In the genomic region with DNA sequence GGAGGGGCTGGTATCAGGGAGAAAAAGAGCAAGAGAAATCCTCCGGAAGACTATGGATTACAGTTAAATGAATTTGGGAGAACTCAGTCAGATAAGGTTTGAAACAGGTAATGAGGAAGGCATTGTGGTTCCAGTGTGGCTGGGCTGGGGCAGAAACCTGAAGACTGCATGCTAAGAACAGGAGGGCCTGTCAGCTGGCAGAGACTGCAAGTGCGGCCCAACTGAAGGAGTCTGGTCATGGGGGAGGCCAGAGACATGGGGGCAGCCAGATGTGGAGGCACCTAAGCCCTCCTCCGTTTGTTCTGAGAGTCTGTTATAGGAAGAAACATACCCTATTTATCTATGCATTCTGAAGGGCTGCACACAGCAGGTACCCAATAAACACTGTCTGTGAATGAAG, we compare ENCODE assay signal across 18 cellular contexts. TPM values are rescaled to one million over a fixed set of nuclear protein-coding genes. Genes with fewer than 3 reads are reported as not detected.
DNase-seq lines count a peak whose midpoint lies in the region; ATAC-seq, FAIRE-seq and TF ChIP-seq lines count a peak whose summit lies in the region.
"Had no signal": no experiment of that assay in that cellular context is flagged by ENCODE, and none has a peak within 500 bp of the region (broad histone marks: within the 10 kb centered on the region; RNA-seq: fewer than 3 reads in every experiment).

No MANE protein-coding gene starts in this region.

- POLR2A ChIA-PET in HepG2 (lab: Yijun Ruan, JAX): no interaction called here

- CTCF ChIA-PET in HepG2 (lab: Yijun Ruan, JAX; ENCODE audit: low intra/inter-chr PET ratio, low total read pairs): no interaction called here

- H3K36me3 Mint-ChIP-seq in endodermal cell (ENCODE audit: low read depth): peaks cover 60% of the 10 kb centered on the region
- H3K36me3 Mint-ChIP-seq in stimulated activated effector memory CD8-positive, alpha-beta T cell treated with anti-CD3 and anti-CD28 coated beads, Interleukin-12 subunit alpha, Interleukin-12 subunit beta, amount 100 ng/mL, for 72 hours: peaks cover 77% of the 10 kb centered on the region

- H3K9me3 ChIP-seq in HepG2 (ENCODE audit: low read length) (no peaks in the 10 kb centered on the region), right lobe of liver (no peaks in the 10 kb centered on the region), endodermal cell (ENCODE audit: control insufficient read depth, low read length) (no peaks in the 10 kb centered on the region)

- H3K4me1 Mint-ChIP-seq in endodermal cell: peaks cover 31% of the 10 kb centered on the region
- peaks cover 1% of the 10 kb centered on the region for H3K4me1 Mint-ChIP-seq in stimulated activated effector memory CD8-positive, alpha-beta T cell treated with anti-CD3 and anti-CD28 coated beads, Interleukin-12 subunit alpha, Interleukin-12 subunit beta, amount 100 ng/mL, for 72 hours

- FAIRE-seq in HepG2 (lab: Jason Lieb, UNC): no peak
- FAIRE-seq: HTR-8/SVneo had no signal

- H3K9ac ChIP-seq in HepG2 (ENCODE audit: insufficient read depth, low read depth, low read length): no peak overlapping the region
- no peak overlapping the region for H3K9ac ChIP-seq in endodermal cell (ENCODE audit: extremely low read depth, low read length, poor library complexity, severe bottlenecking)

- peaks cover 13% of the 10 kb centered on the region for H3K79me2 ChIP-seq in HepG2 (ENCODE audit: insufficient read depth, low read length)

- H3K27ac ChIP-seq in HepG2 (ENCODE audit: extremely low read length, insufficient read depth, low read length) (no peak overlapping the region), right lobe of liver (no peak overlapping the region), endodermal cell (ENCODE audit: low read depth, low read length) (no peak overlapping the region), substantia nigra (ENCODE audit: low read depth, low read length, poor library complexity, severe bottlenecking) (no peak overlapping the region)
- H3K27ac ChIP-seq: 22Rv1 had no signal

- peak overlapping the region; percentile 81 for H3K27ac Mint-ChIP-seq in endodermal cell
- H3K27ac Mint-ChIP-seq in stimulated activated effector memory CD8-positive, alpha-beta T cell treated with anti-CD3 and anti-CD28 coated beads, Interleukin-12 subunit alpha, Interleukin-12 subunit beta, amount 100 ng/mL, for 72 hours: peak overlapping the region; percentile 41

- TF ChIP-seq EP300 in HepG2 (IDR thresholded peaks at IDR 0.05; ENCODE audit: low read depth in 2 of 2, low read length in 2 of 2) (no peak), HepG2 (CRISPR knock-in tag; IDR thresholded peaks at IDR 0.05; ENCODE audit: borderline replicate concordance) (no peak)

- no peaks in the 10 kb centered on the region for H3K9me3 Mint-ChIP-seq in endodermal cell
- no peaks in the 10 kb centered on the region for H3K9me3 Mint-ChIP-seq in stimulated activated effector memory CD8-positive, alpha-beta T cell treated with anti-CD3 and anti-CD28 coated beads, Interleukin-12 subunit alpha, Interleukin-12 subunit beta, amount 100 ng/mL, for 72 hours

- ATAC-seq in HepG2 (no peak), right lobe of liver (no peak)
- no peak for ATAC-seq in stimulated activated effector memory CD8-positive, alpha-beta T cell treated with anti-CD3 and anti-CD28 coated beads, Interleukin-12 subunit alpha, Interleukin-12 subunit beta, amount 100 ng/mL, for 72 hours
- ATAC-seq: HCT116 had no signal

- no peak for TF ChIP-seq POLR2A in HepG2 (IDR thresholded peaks at IDR 0.05; ENCODE audit: insufficient read depth in 1 of 2, low read depth in 2 of 2, low read length in 2 of 2)
- TF ChIP-seq POLR2A in right lobe of liver (IDR thresholded peaks at IDR 0.05): no peak

- no peak overlapping the region for H3K4me3 Mint-ChIP-seq in endodermal cell
- H3K4me3 Mint-ChIP-seq in stimulated activated effector memory CD8-positive, alpha-beta T cell treated with anti-CD3 and anti-CD28 coated beads, Interleukin-12 subunit alpha, Interleukin-12 subunit beta, amount 100 ng/mL, for 72 hours: no peak overlapping the region
- H3K4me3 Mint-ChIP-seq: CD14-positive monocyte had no signal

- BruUV-seq in HepG2 (replicated peaks; lab: Mats Ljungman, UMichigan): no TSS peak

- no peak overlapping the region for H2AFZ ChIP-seq in HepG2 (ENCODE audit: low read length)

- 95% methylated on average over 3 of the region's 3 CpGs for WGBS in HepG2 (ENCODE audit: low lambda C conversion rate)
- WGBS in right lobe of liver (ENCODE audit: insufficient coverage, low coverage, low lambda C conversion rate, missing lambda C conversion rate): 91% methylated on average over 1 of the region's 3 CpGs
- 67 to 81% methylated on average over 1 to 3 of the region's 3 CpGs for whole genome bisulfite sequencing in endodermal cell (ENCODE audit: insufficient coverage in 1 of 2, insufficient read length in 1 of 2), 2 experiments

- TF ChIP-seq RAD21 in HepG2 (CRISPR knock-in tag; IDR thresholded peaks at IDR 0.05): no peak

- H3K36me3 ChIP-seq in HepG2 (replicated peaks in 1 of 2; ENCODE audit: control insufficient read depth in 1 of 2, insufficient read depth in 2 of 2, low read length in 2 of 2) (peaks cover 20 to 83% of the 10 kb centered on the region in 2 experiments), right lobe of liver (peaks cover 0 to 19% (median 3%) of the 10 kb centered on the region in 4 donors), endodermal cell (ENCODE audit: control insufficient read depth, insufficient read depth, low read length) (peaks cover 76% of the 10 kb centered on the region)

- H3K4me1 ChIP-seq in HepG2 (ENCODE audit: insufficient read depth, low read length) (no peaks in the 10 kb centered on the region), right lobe of liver (no peaks in the 10 kb centered on the region), endodermal cell (ENCODE audit: control insufficient read depth, insufficient read depth, low read length) (peaks cover 3% of the 10 kb centered on the region)

- H3K4me3 ChIP-seq in HepG2 (replicated peaks in 1 of 3; ENCODE audit: insufficient read depth in 1 of 3, low read depth in 2 of 3, low read length in 3 of 3) (no peak overlapping the region), right lobe of liver (no peak overlapping the region), endodermal cell (ENCODE audit: low read length) (no peak overlapping the region)

- H4K20me1 ChIP-seq in HepG2 (ENCODE audit: insufficient read depth, low read length): no peaks in the 10 kb centered on the region; the same call in 1 of the 2 replicates

- H3K27me3 Mint-ChIP-seq in endodermal cell (ENCODE audit: insufficient read depth): no peaks in the 10 kb centered on the region

- DNase-seq in NK-92 treated with Interleukin-12 subunit alpha and Interleukin-12 subunit beta, amount 100 ng/mL, for 24 hours (lab: John Stamatoyannopoulos, UW): peak; percentile 3
- no peak for DNase-seq in NK-92 (lab: John Stamatoyannopoulos, UW; ENCODE audit: unreplicated experiment)
- DNase-seq in HepG2 (ENCODE audit: low spot score): no peak
- DNase-seq in right lobe of liver: no peak
- DNase-seq in endodermal cell: no peak
- DNase-seq in stimulated activated effector memory CD8-positive, alpha-beta T cell treated with anti-CD3 and anti-CD28 coated beads, Interleukin-12 subunit alpha, Interleukin-12 subunit beta, amount 100 ng/mL, for 72 hours (ENCODE audit: low spot score in 2 of 2): no peak
- no peak for DNase-seq in substantia nigra (lab: John Stamatoyannopoulos, UW)
- no peak for DNase-seq in COLO668 (lab: John Stamatoyannopoulos, UW; ENCODE audit: unreplicated experiment)
- DNase-seq: Calu3, DMS 273 treated with DMSO at 0.1 percent for 48 hours had no signal

- TF ChIP-seq CTCF in HepG2 (CRISPR knock-in tag; IDR thresholded peaks at IDR 0.05) (no peak), right lobe of liver (IDR thresholded peaks at IDR 0.05) (no peak), endodermal cell (conservative IDR thresholded peaks at IDR 0.05) (no peak)

- intact Hi-C loops in HepG2 (cut with micrococcal nuclease; ENCODE audit: unreplicated experiment) (no loop called here), right lobe of liver (cut with DNase I) (no loop called here)

- in situ Hi-C loops in HepG2 (cut with HindIII; ENCODE audit: extremely low pct_ligation_motif_present, low pct_unique_long_range_greater_than_20kb): no loop called here

- no peak overlapping the region for H3K4me2 ChIP-seq in HepG2 (ENCODE audit: low read depth, low read length)

- no peaks in the 10 kb centered on the region for H3K27me3 ChIP-seq in HepG2 (ENCODE audit: control insufficient read depth in 1 of 2, insufficient read depth in 2 of 2, low read length in 2 of 2)
- no peaks in the 10 kb centered on the region for H3K27me3 ChIP-seq in right lobe of liver
- no peaks in the 10 kb centered on the region for H3K27me3 ChIP-seq in endodermal cell (ENCODE audit: control insufficient read depth, insufficient read depth, low read length, poor library complexity, severe bottlenecking)

RNA-seq across cellular contexts. Expression of a gene that starts 16.6 kb away (rescaled TPM):
- total RNA-seq in HepG2 (2016; rRNA removed; fragmentation: Illumina TruSeq; extraction: Trizol) (122 and 149 TPM in 2 replicates), right lobe of liver (10 to 100 TPM; 12.3 to 18.9 (median 16.2) TPM), endodermal cell (10 to 100 TPM; 38.8 to 43.0 TPM)
- 42.1 and 44.6 TPM in 2 replicates for total RNA-seq in HepG2 (2016; cell fraction: cytosol; rRNA removed; fragmentation: Illumina TruSeq; extraction: Trizol; ENCODE audit: low read depth)
- 124 and 156 TPM in 2 replicates for total RNA-seq in HepG2 (2016; cell fraction: insoluble cytoplasmic fraction; rRNA removed; fragmentation: Illumina TruSeq; extraction: Trizol)
- 45.1 and 48.3 TPM in 2 replicates for total RNA-seq in HepG2 (2016; cell fraction: membrane; rRNA removed; fragmentation: Illumina TruSeq; extraction: Trizol)
- total RNA-seq in HepG2 (2016; cell fraction: nucleus; rRNA removed; fragmentation: Illumina TruSeq; extraction: Trizol): 201 and 207 TPM in 2 replicates
- polyA plus RNA-seq in HepG2 (2011; rRNA removed): 64.3 and 91.4 TPM in 2 replicates
- 49.3 and 58.3 TPM in 2 replicates for polyA plus RNA-seq in HepG2 (2011; cell fraction: cytosol; rRNA removed)
- polyA plus RNA-seq in HepG2 (2011; cell fraction: nucleus; rRNA removed): 74.6 and 81.3 TPM in 2 replicates
- polyA plus RNA-seq in HepG2 (2012): 59.9 and 60.7 TPM in 2 replicates
- polyA plus RNA-seq in HepG2 (2016; cell fraction: cytosol; fragmentation: Illumina TruSeq; extraction: Trizol; ENCODE audit: low read depth): 17.1 and 18.2 TPM in 2 replicates
- 133 and 147 TPM in 2 replicates for polyA plus RNA-seq in HepG2 (2016; cell fraction: insoluble cytoplasmic fraction; fragmentation: Illumina TruSeq; extraction: Trizol; ENCODE audit: low read depth)
- polyA plus RNA-seq in HepG2 (2016; cell fraction: membrane; fragmentation: Illumina TruSeq; extraction: Trizol; ENCODE audit: low read depth): 20.5 and 22.2 TPM in 2 replicates
- 93.1 and 104 TPM in 2 replicates for polyA plus RNA-seq in HepG2 (2016; cell fraction: nucleus; fragmentation: Illumina TruSeq; extraction: Trizol; ENCODE audit: insufficient read depth, low read depth)
- 9.7 and 101 TPM in 2 replicates for polyA minus RNA-seq in HepG2 (2011; rRNA and poly(A)+ RNA removed; ENCODE audit: low replicate concordance)
- 39.5 and 52.5 TPM in 2 replicates for polyA minus RNA-seq in HepG2 (2011; cell fraction: cytosol; rRNA and poly(A)+ RNA removed)
- polyA minus RNA-seq in HepG2 (2011; cell fraction: nucleus; rRNA and poly(A)+ RNA removed): 333 and 340 TPM in 2 replicates
- polyA plus RNA-seq in endodermal cell (2013, experiment 1 of 2): 19.8 TPM
- 17.0 TPM for polyA plus RNA-seq in endodermal cell (2013, experiment 2 of 2)

RNA-seq across cellular contexts. Expression of a gene that starts 33.9 kb away (rescaled TPM):
- total RNA-seq in HepG2 (2016; rRNA removed; fragmentation: Illumina TruSeq; extraction: Trizol) (not detected in 2 replicates), right lobe of liver (not detected), endodermal cell (not detected)
- total RNA-seq in HepG2 (2016; cell fraction: cytosol; rRNA removed; fragmentation: Illumina TruSeq; extraction: Trizol; ENCODE audit: low read depth): not detected in 2 replicates
- not detected in 2 replicates for total RNA-seq in HepG2 (2016; cell fraction: insoluble cytoplasmic fraction; rRNA removed; fragmentation: Illumina TruSeq; extraction: Trizol)
- not detected in 2 replicates for total RNA-seq in HepG2 (2016; cell fraction: membrane; rRNA removed; fragmentation: Illumina TruSeq; extraction: Trizol)
- total RNA-seq in HepG2 (2016; cell fraction: nucleus; rRNA removed; fragmentation: Illumina TruSeq; extraction: Trizol): not detected in 2 replicates
- polyA plus RNA-seq in HepG2 (2011; rRNA removed): not detected in 2 replicates
- polyA plus RNA-seq in HepG2 (2011; cell fraction: cytosol; rRNA removed): not detected in 2 replicates
- not detected in 2 replicates for polyA plus RNA-seq in HepG2 (2011; cell fraction: nucleus; rRNA removed)
- polyA plus RNA-seq in HepG2 (2012): 0.76 and 0.79 TPM in 2 replicates
- not detected in 2 replicates for polyA plus RNA-seq in HepG2 (2016; cell fraction: cytosol; fragmentation: Illumina TruSeq; extraction: Trizol; ENCODE audit: low read depth)
- not detected in 2 replicates for polyA plus RNA-seq in HepG2 (2016; cell fraction: insoluble cytoplasmic fraction; fragmentation: Illumina TruSeq; extraction: Trizol; ENCODE audit: low read depth)
- polyA plus RNA-seq in HepG2 (2016; cell fraction: membrane; fragmentation: Illumina TruSeq; extraction: Trizol; ENCODE audit: low read depth): not detected in 2 replicates
- polyA plus RNA-seq in HepG2 (2016; cell fraction: nucleus; fragmentation: Illumina TruSeq; extraction: Trizol; ENCODE audit: insufficient read depth, low read depth): not detected in 2 replicates
- not detected in 2 replicates for polyA minus RNA-seq in HepG2 (2011; rRNA and poly(A)+ RNA removed; ENCODE audit: low replicate concordance)
- not detected in 2 replicates for polyA minus RNA-seq in HepG2 (2011; cell fraction: cytosol; rRNA and poly(A)+ RNA removed)
- not detected in 2 replicates for polyA minus RNA-seq in HepG2 (2011; cell fraction: nucleus; rRNA and poly(A)+ RNA removed)
- not detected for polyA plus RNA-seq in endodermal cell (2013, experiment 1 of 2)
- polyA plus RNA-seq in endodermal cell (2013, experiment 2 of 2): not detected
- total RNA-seq: A673, Calu3, Daoy, H4 had no signal
- polyA plus RNA-seq: BJ, CD14-positive monocyte had no signal
